16 cellular contexts compared by ENCODE assay signal in genomic region chr11:12050911-12051667, GRCh38. TPM values are rescaled to one million over a fixed set of nuclear protein-coding genes. Genes with fewer than 3 reads are reported as not detected.
DNase-seq lines count a peak whose midpoint lies in the region; ATAC-seq and TF ChIP-seq lines count a peak whose summit lies in the region.
"Had no signal": no experiment of that assay in that cellular context is flagged by ENCODE, and none has a peak within 500 bp of the region (broad histone marks: within the 10 kb centered on the region; RNA-seq: fewer than 3 reads in every experiment).

No MANE protein-coding gene starts in this region.

- H3K23ac ChIP-seq in mesenchymal stem cell (ENCODE audit: low read length in 2 of 2): no peak overlapping the region

- ATAC-seq in Right ventricle myocardium superior (ENCODE audit: poor library complexity): no peak
- no peak for ATAC-seq in activated CD8-positive, alpha-beta T cell treated with anti-CD3 and anti-CD28 coated beads for 36 hours

- no peak overlapping the region for H3K4me3 Mint-ChIP-seq in brain
- H3K4me3 Mint-ChIP-seq in activated CD8-positive, alpha-beta T cell treated with anti-CD3 and anti-CD28 coated beads for 36 hours: no peak overlapping the region

- H3K36me3 Mint-ChIP-seq in brain: no peaks in the 10 kb centered on the region
- H3K36me3 Mint-ChIP-seq in activated CD8-positive, alpha-beta T cell treated with anti-CD3 and anti-CD28 coated beads for 36 hours (ENCODE audit: low read depth): no peaks in the 10 kb centered on the region

- H3K4me2 ChIP-seq in mesenchymal stem cell (ENCODE audit: low read length, poor library complexity, severe bottlenecking): no peak overlapping the region

- H2AFZ ChIP-seq in mesenchymal stem cell (ENCODE audit: low read depth, low read length): no peak overlapping the region

- peaks cover 0 to 6% (median 4%) of the 10 kb centered on the region in 5 experiments for H3K9me3 Mint-ChIP-seq in brain
- H3K9me3 Mint-ChIP-seq in activated CD8-positive, alpha-beta T cell treated with anti-CD3 and anti-CD28 coated beads for 36 hours: no peaks in the 10 kb centered on the region

- no peak overlapping the region for H3K9ac ChIP-seq in mesenchymal stem cell (ENCODE audit: low read length)

- H4K8ac ChIP-seq in mesenchymal stem cell (ENCODE audit: low read length): peak overlapping the region; percentile 20

- peaks cover 0 to 31% of the 10 kb centered on the region in 2 donors for H3K4me1 ChIP-seq in right atrium auricular region
- peaks cover 11% of the 10 kb centered on the region for H3K4me1 ChIP-seq in mesenchymal stem cell (ENCODE audit: control insufficient read depth, insufficient read depth, low read depth, low read length)
- no peaks in the 10 kb centered on the region for H3K4me1 ChIP-seq in BE2C

- H3K14ac ChIP-seq in mesenchymal stem cell (ENCODE audit: low read length in 2 of 2): no peak overlapping the region

- CTCF ChIA-PET in activated CD8-positive, alpha-beta T cell treated with anti-CD3 and anti-CD28 coated beads for 36 hours (lab: Charles Lee): interaction anchor here (1.1 to 7.3 kb wide), 9 partner anchors 35 to 280 kb away, joined by 3 to 75 read pairs (median 3); no protein-coding TSS in a partner anchor

- H3K27me3 ChIP-seq in right atrium auricular region (no peaks in the 10 kb centered on the region), mesenchymal stem cell (ENCODE audit: control insufficient read depth in 1 of 2, insufficient read depth in 1 of 2, low read length in 2 of 2) (no peaks in the 10 kb centered on the region), BE2C (no peaks in the 10 kb centered on the region)
- H3K27me3 ChIP-seq: upper lobe of left lung had no signal

- no peaks in the 10 kb centered on the region for H3K9me3 ChIP-seq in right atrium auricular region
- H3K9me3 ChIP-seq in mesenchymal stem cell (ENCODE audit: control insufficient read depth, low read length): no peaks in the 10 kb centered on the region
- H3K9me3 ChIP-seq in BE2C: no peaks in the 10 kb centered on the region
- H3K9me3 ChIP-seq: upper lobe of left lung had no signal

- H3K27ac ChIP-seq in right atrium auricular region (peak overlapping the region in 1 of 2 donors; percentile 54), mesenchymal stem cell (ENCODE audit: low read length, poor library complexity, severe bottlenecking) (no peak overlapping the region)
- H3K27ac ChIP-seq: upper lobe of left lung, WERI-Rb-1 had no signal

- TF ChIP-seq CTCF in right atrium auricular region (IDR thresholded peaks at IDR 0.05) (no peak), brain (conservative IDR thresholded peaks at IDR 0.05) (no peak), BE2C (IDR thresholded peaks at IDR 0.05; ENCODE audit: low read depth, low read length) (no peak)
- TF ChIP-seq CTCF in activated CD8-positive, alpha-beta T cell treated with anti-CD3 and anti-CD28 coated beads for 36 hours (IDR thresholded peaks at IDR 0.05): no peak

- no peak overlapping the region for H2BK120ac ChIP-seq in mesenchymal stem cell (ENCODE audit: low read depth, low read length)

- H3K36me3 ChIP-seq in right atrium auricular region (no peaks in the 10 kb centered on the region), mesenchymal stem cell (ENCODE audit: control insufficient read depth in 1 of 2, insufficient read depth in 2 of 2, low read depth in 1 of 2, low read length in 2 of 2) (no peaks in the 10 kb centered on the region), BE2C (no peaks in the 10 kb centered on the region)
- H3K36me3 ChIP-seq: upper lobe of left lung, WERI-Rb-1 had no signal

- no peaks in the 10 kb centered on the region for H3K79me1 ChIP-seq in mesenchymal stem cell (replicated peaks; ENCODE audit: low read length, poor library complexity, severe bottlenecking)

- H3K27ac Mint-ChIP-seq in brain: peak overlapping the region in 4 of 5 experiments; percentile 71 to 90 (median 78)
- H3K27ac Mint-ChIP-seq in activated CD8-positive, alpha-beta T cell treated with anti-CD3 and anti-CD28 coated beads for 36 hours: no peak overlapping the region

- H3K4me3 ChIP-seq in right atrium auricular region: no peak overlapping the region
- H3K4me3 ChIP-seq in mesenchymal stem cell (ENCODE audit: insufficient read depth in 1 of 2, low read depth in 1 of 2, low read length in 2 of 2): no peak overlapping the region
- no peak overlapping the region for H3K4me3 ChIP-seq in BE2C (ENCODE audit: low read depth, low read length)
- H3K4me3 ChIP-seq: lung, upper lobe of left lung had no signal

- H2BK5ac ChIP-seq in mesenchymal stem cell (ENCODE audit: low read depth, low read length, poor library complexity, severe bottlenecking): no peak overlapping the region

- H3K4ac ChIP-seq in mesenchymal stem cell (ENCODE audit: low read depth in 1 of 2, low read length in 2 of 2): no peak overlapping the region

- peaks cover 25% of the 10 kb centered on the region for H3K4me1 Mint-ChIP-seq in brain
- H3K4me1 Mint-ChIP-seq in activated CD8-positive, alpha-beta T cell treated with anti-CD3 and anti-CD28 coated beads for 36 hours (ENCODE audit: low read depth): peaks cover 4% of the 10 kb centered on the region

- no peak overlapping the region for H2BK15ac ChIP-seq in mesenchymal stem cell (ENCODE audit: low read depth, poor library complexity, severe bottlenecking)

- peak; percentile 55 for DNase-seq in right atrium auricular region (ENCODE audit: low spot score)
- DNase-seq in Right ventricle myocardium superior: no peak
- no peak for DNase-seq in mesenchymal stem cell
- no peak for DNase-seq in BE2C
- DNase-seq in activated CD8-positive, alpha-beta T cell treated with anti-CD3 and anti-CD28 coated beads for 36 hours: no peak
- no peak for DNase-seq in NCI-H82 (lab: John Stamatoyannopoulos, UW)
- DNase-seq in NCI-H2171 (lab: John Stamatoyannopoulos, UW): no peak
- DNase-seq: DMS79; effector memory CD4-positive, alpha-beta T cell; NCI-H1105; NCI-H524; stimulated activated CD4-positive, alpha-beta T cell treated with anti-CD3 and anti-CD28 coated beads, Interleukin-4, amount 100 ng/mL, for 1 hour; upper lobe of left lung; WERI-Rb-1 had no signal

- POLR2A ChIA-PET in activated CD8-positive, alpha-beta T cell treated with anti-CD3 and anti-CD28 coated beads for 36 hours (lab: Charles Lee): interaction anchor here (0.8 kb wide), 1 partner anchor 144 kb away, joined by 3 read pairs; no protein-coding TSS in a partner anchor

- H2BK12ac ChIP-seq in mesenchymal stem cell (ENCODE audit: low read length in 2 of 2): peak overlapping the region; percentile 15 to 44

- no peak overlapping the region for H4K91ac ChIP-seq in mesenchymal stem cell (ENCODE audit: low read length)

- no peak overlapping the region for H2AK5ac ChIP-seq in mesenchymal stem cell (ENCODE audit: low read length, severe bottlenecking)

- 88% methylated on average over 11 of the region's 11 CpGs for WGBS in mesenchymal stem cell

- intact Hi-C loops in Right ventricle myocardium superior (cut with DNase I): no loop called here
- intact Hi-C loops in activated CD8-positive, alpha-beta T cell treated with anti-CD3 and anti-CD28 coated beads for 36 hours (cut with micrococcal nuclease): no loop called here

- peaks cover 12% of the 10 kb centered on the region for H3K27me3 Mint-ChIP-seq in brain
- no peaks in the 10 kb centered on the region for H3K27me3 Mint-ChIP-seq in activated CD8-positive, alpha-beta T cell treated with anti-CD3 and anti-CD28 coated beads for 36 hours

- H3K18ac ChIP-seq in mesenchymal stem cell (ENCODE audit: low read depth in 1 of 2, low read length in 2 of 2): peak overlapping the region; percentile 18 to 48

RNA-seq across cellular contexts. Expression of gene DKK3, which starts 42.7 kb away (rescaled TPM):
- 1,000 to 10,000 TPM; 2,934 to 5,316 TPM for total RNA-seq in right atrium auricular region
- total RNA-seq in Right ventricle myocardium superior: 520 TPM
- polyA plus RNA-seq in brain (ENCODE audit: insufficient read depth, low read depth, low replicate concordance): 236 TPM
- polyA plus RNA-seq in mesenchymal stem cell (2013, experiment 1 of 2): 686 TPM
- 701 TPM for polyA plus RNA-seq in mesenchymal stem cell (2013, experiment 2 of 2)
- polyA plus RNA-seq in BE2C (2012; ENCODE audit: insufficient read depth, insufficient read length, low read depth): 28.2 TPM
- total RNA-seq in activated CD8-positive, alpha-beta T cell treated with anti-CD3 and anti-CD28 coated beads for 36 hours: not detected

RNA-seq across cellular contexts. Expression of gene MICAL2, which starts 59.3 kb away (rescaled TPM):
- total RNA-seq in right atrium auricular region: 10 to 100 TPM; 77.6 to 84.5 TPM
- total RNA-seq in Right ventricle myocardium superior: 34.8 TPM
- 62.9 TPM for polyA plus RNA-seq in brain (ENCODE audit: insufficient read depth, low read depth, low replicate concordance)
- polyA plus RNA-seq in mesenchymal stem cell (2013, experiment 1 of 2): 96.9 TPM
- polyA plus RNA-seq in mesenchymal stem cell (2013, experiment 2 of 2): 100 TPM
- polyA plus RNA-seq in BE2C (2012; ENCODE audit: insufficient read depth, insufficient read length, low read depth): 5.7 TPM
- 100 to 1,000 TPM in 1 of 2 experiments, 10 to 100 TPM in 1; 99.8 to 105 TPM for total RNA-seq in activated CD8-positive, alpha-beta T cell treated with anti-CD3 and anti-CD28 coated beads for 36 hours

Comparison
In these comparisons a context has a peak if more than half of its experiments do, and no peak if none do; other contexts are left out.
1. RNA of gene DKK3, which starts 42.7 kb away (total RNA-seq): 2,934 to 5,316 TPM in right atrium auricular region and 520 TPM in Right ventricle myocardium superior (single experiment); not detected in activated CD8-positive, alpha-beta T cell treated with anti-CD3 and anti-CD28 coated beads for 36 hours; every median in the first group is over 100 times any median in the second.